In genomic region chr18:78566720-78567119, GRCh38 we compare ENCODE assay signal across 22 cellular contexts.
DNase-seq lines count a peak whose midpoint lies in the region; ATAC-seq lines count a peak whose summit lies in the region.
"Had no signal": no experiment of that assay in that cellular context is flagged by ENCODE, and none has a peak within 500 bp of the region (broad histone marks: within the 10 kb centered on the region; RNA-seq: fewer than 3 reads in every experiment).

No MANE protein-coding gene starts in this region.

- no peaks in the 10 kb centered on the region for H3K36me3 ChIP-seq in trophoblast cell (ENCODE audit: control insufficient read depth in 1 of 2, insufficient read depth in 2 of 2, low read length in 2 of 2)
- H3K36me3 ChIP-seq: BLaER1 treated with 17β-estradiol and CSF1 and Interleukin-3, amounts not matched to agents 10 nM and 100 nM had no signal

- peak; percentile 7 for DNase-seq in activated CD8-positive, alpha-beta memory T cell treated with anti-CD3 and anti-CD28 coated beads for 24 hours
- no peak for DNase-seq in activated CD8-positive, alpha-beta memory T cell treated with anti-CD3 and anti-CD28 coated beads, Interleukin-2, amount 50 U/mL, for 48 hours
- no peak for DNase-seq in trophoblast cell
- DNase-seq: AML-193; CD4-positive, alpha-beta memory T cell; CD4-positive, CD25-positive, alpha-beta regulatory T cell; CD8-positive, alpha-beta memory T cell; COR-L47; DMS 273 treated with DMSO at 0.1 percent for 48 hours; DMS153; DMS53; DMS79; DND-41; EL; GDM1 had no signal

- peaks cover 8% of the 10 kb centered on the region for H3K9me3 ChIP-seq in trophoblast cell (ENCODE audit: insufficient read depth, low read depth, low read length)
- H3K9me3 ChIP-seq: A549 had no signal

- H3K4me1 ChIP-seq in trophoblast cell (ENCODE audit: control insufficient read depth in 1 of 2, insufficient read depth in 2 of 2, low read length in 2 of 2): no peaks in the 10 kb centered on the region
- H3K4me1 ChIP-seq: A549 had no signal

- H3K79me2 ChIP-seq in trophoblast cell (ENCODE audit: control insufficient read depth, insufficient read depth, low read length, poor library complexity): no peaks in the 10 kb centered on the region

- H3K4me2 ChIP-seq in trophoblast cell (ENCODE audit: low read length): no peak overlapping the region
- H3K4me2 ChIP-seq: A549 had no signal

- no peak overlapping the region for H2AK5ac ChIP-seq in trophoblast cell (ENCODE audit: low read length)

- no peak overlapping the region for H3K23ac ChIP-seq in trophoblast cell (ENCODE audit: low read length)

- no peak overlapping the region for H4K8ac ChIP-seq in trophoblast cell (ENCODE audit: low read depth, low read length)

- H3K27me3 ChIP-seq in trophoblast cell (ENCODE audit: insufficient read depth, low read length): no peaks in the 10 kb centered on the region
- H3K27me3 ChIP-seq: BLaER1 treated with 17β-estradiol and CSF1 and Interleukin-3, amounts not matched to agents 10 nM and 100 nM had no signal

- no peak overlapping the region for H3K18ac ChIP-seq in trophoblast cell (ENCODE audit: low read length)

- H3K4me3 ChIP-seq in trophoblast cell (ENCODE audit: low read depth, low read length): peak overlapping the region; percentile 25
- H3K4me3 ChIP-seq: A549; BLaER1 treated with 17β-estradiol and CSF1 and Interleukin-3, amounts not matched to agents 10 nM and 100 nM; GM12878 had no signal

- no peak overlapping the region for H2AFZ ChIP-seq in trophoblast cell (ENCODE audit: insufficient read depth, low read length, poor library complexity)

- H2BK120ac ChIP-seq in trophoblast cell (ENCODE audit: insufficient read depth, low read length, poor library complexity): no peak overlapping the region

- no peaks in the 10 kb centered on the region for H3K79me1 ChIP-seq in trophoblast cell (ENCODE audit: low read length)

- no peak overlapping the region for H2BK5ac ChIP-seq in trophoblast cell (ENCODE audit: low read depth, low read length, poor library complexity)

- H3K27ac ChIP-seq in trophoblast cell (ENCODE audit: low read depth, low read length): no peak overlapping the region
- H3K27ac ChIP-seq: 22Rv1; A549; BLaER1 treated with 17β-estradiol and CSF1 and Interleukin-3, amounts not matched to agents 10 nM and 100 nM; C4-2B had no signal

- no CpG with 5 or more reads among the region's 8 CpGs for WGBS in trophoblast cell (ENCODE audit: extremely low coverage, insufficient coverage, insufficient read length)

- no peak overlapping the region for H3K4ac ChIP-seq in trophoblast cell (ENCODE audit: low read depth, low read length)

- H3K14ac ChIP-seq in trophoblast cell (ENCODE audit: low read length): no peak overlapping the region

- H4K91ac ChIP-seq in trophoblast cell (ENCODE audit: low read depth, low read length): no peak overlapping the region

- ATAC-seq in HG03025 (IDR thresholded peaks at IDR 0.05; ENCODE audit: low FRiP score, unreplicated experiment): no peak
- no peak for ATAC-seq in GM19351 (IDR thresholded peaks at IDR 0.05; ENCODE audit: unreplicated experiment)
- ATAC-seq: A549, GM12878 had no signal

- peak overlapping the region; percentile 59 for H3K9ac ChIP-seq in trophoblast cell (ENCODE audit: low read length)
- H3K9ac ChIP-seq: BLaER1 treated with 17β-estradiol and CSF1 and Interleukin-3, amounts not matched to agents 10 nM and 100 nM had no signal

- H4K12ac ChIP-seq in trophoblast cell (ENCODE audit: low read depth, low read length): no peak overlapping the region

- H2BK12ac ChIP-seq in trophoblast cell (ENCODE audit: low read length): no peak overlapping the region
